Comparison of ENCODE assay signal across 20 cellular contexts in genomic region chrX:88604433-88605221, GRCh38.
"Had no signal": no experiment of that assay in that cellular context is flagged by ENCODE, and none has a peak within 500 bp of the region (broad histone marks: within the 10 kb centered on the region; RNA-seq: fewer than 3 reads in every experiment).

No MANE protein-coding gene starts in this region.

- H3K4me3 Mint-ChIP-seq: activated B cell treated with CpG ODN at 0.5 μM for 24 hours; activated CD4-positive, alpha-beta T cell treated with anti-CD3 and anti-CD28 coated beads, Interleukin-2, amount 10 ng/mL, durations not matched to agents 7 days and 5 days; activated naive CD4-positive, alpha-beta T cell treated with anti-CD3 and anti-CD28 coated beads, Interleukin-2, amount 10 ng/mL, durations not matched to agents 7 days and 5 days; endodermal cell; stimulated activated naive B cell treated with anti-CD40 and anti-IgM and Interleukin-4, amounts not matched to agents 10 μg/mL and 1 μg/mL and 100 μg/mL, for 72 hours; T-helper 1 cell treated with Interleukin-12 subunit alpha and Interleukin-12 subunit beta and Interleukin-4 antibody, amounts not matched to agents 30 μg/mL and 1 μg/mL, for 36 hours had no signal

- H3K27ac ChIP-seq: body of pancreas, prostate gland, spleen, upper lobe of left lung had no signal

- DNase-seq: activated B cell treated with CpG ODN at 0.5 μM for 24 hours; activated CD4-positive, alpha-beta T cell treated with anti-CD3 and anti-CD28 coated beads, Interleukin-2, amount 10 ng/mL, durations not matched to agents 7 days and 5 days; activated naive CD4-positive, alpha-beta T cell treated with anti-CD3 and anti-CD28 coated beads, Interleukin-2, amount 10 ng/mL, durations not matched to agents 7 days and 5 days; activated T-cell treated with anti-CD3 and anti-CD28 coated beads for 4 hours; body of pancreas; cerebellar nuclear complex; dermis blood vessel endothelial cell; endodermal cell; left colon; mesenchymal stem cell; nucleus accumbens; spleen; stimulated activated CD4-positive, alpha-beta T cell treated with anti-CD3 and anti-CD28 coated beads, Interleukin-1b, Interleukin-23, amount 100 ng/mL, for 48 hours; stimulated activated naive B cell treated with anti-CD40 and anti-IgM and Interleukin-4, amounts not matched to agents 10 μg/mL and 1 μg/mL and 100 μg/mL, for 72 hours; substantia nigra; upper lobe of left lung had no signal

- H3K36me3 Mint-ChIP-seq: activated naive CD4-positive, alpha-beta T cell treated with anti-CD3 and anti-CD28 coated beads, Interleukin-2, amount 10 ng/mL, durations not matched to agents 7 days and 5 days; stimulated activated naive B cell treated with anti-CD40 and anti-IgM and Interleukin-4, amounts not matched to agents 10 μg/mL and 1 μg/mL and 100 μg/mL, for 72 hours had no signal

- H3K9me3 Mint-ChIP-seq: activated B cell treated with CpG ODN at 0.5 μM for 24 hours; activated CD4-positive, alpha-beta T cell treated with anti-CD3 and anti-CD28 coated beads, Interleukin-2, amount 10 ng/mL, durations not matched to agents 7 days and 5 days; activated naive CD4-positive, alpha-beta T cell treated with anti-CD3 and anti-CD28 coated beads, Interleukin-2, amount 10 ng/mL, durations not matched to agents 7 days and 5 days; activated T-helper 2 cell treated with anti-CD3 and anti-CD28 coated beads, Interferon-gamma antibody, Interleukin-2, Interleukin-4, amounts not matched to agents 10 μg/mL and 5 μg/mL and 100 μg/mL, durations not matched to agents 14 hours and 24 hours and 36 hours had no signal

- H3K4me1 ChIP-seq: body of pancreas, prostate gland, spleen, upper lobe of left lung had no signal

- H3K9me3 ChIP-seq: body of pancreas, prostate gland, upper lobe of left lung had no signal

- H3K4me1 Mint-ChIP-seq: activated B cell treated with CpG ODN at 0.5 μM for 24 hours; activated CD4-positive, alpha-beta T cell treated with anti-CD3 and anti-CD28 coated beads, Interleukin-2, amount 10 ng/mL, durations not matched to agents 7 days and 5 days; activated naive CD4-positive, alpha-beta T cell treated with anti-CD3 and anti-CD28 coated beads, Interleukin-2, amount 10 ng/mL, durations not matched to agents 7 days and 5 days; stimulated activated naive B cell treated with anti-CD40 and anti-IgM and Interleukin-4, amounts not matched to agents 10 μg/mL and 1 μg/mL and 100 μg/mL, for 72 hours had no signal

- H3K4me3 ChIP-seq: body of pancreas, prostate gland, spleen, upper lobe of left lung had no signal

- H3K27ac Mint-ChIP-seq: activated B cell treated with CpG ODN at 0.5 μM for 24 hours; activated CD4-positive, alpha-beta T cell treated with anti-CD3 and anti-CD28 coated beads, Interleukin-2, amount 10 ng/mL, durations not matched to agents 7 days and 5 days; activated naive CD4-positive, alpha-beta T cell treated with anti-CD3 and anti-CD28 coated beads, Interleukin-2, amount 10 ng/mL, durations not matched to agents 7 days and 5 days; activated T-helper 2 cell treated with anti-CD3 and anti-CD28 coated beads, Interferon-gamma antibody, Interleukin-2, Interleukin-4, amounts not matched to agents 10 μg/mL and 5 μg/mL and 100 μg/mL, durations not matched to agents 14 hours and 24 hours and 36 hours; endodermal cell; stimulated activated naive B cell treated with anti-CD40 and anti-IgM and Interleukin-4, amounts not matched to agents 10 μg/mL and 1 μg/mL and 100 μg/mL, for 72 hours; T-helper 1 cell treated with Interleukin-12 subunit alpha and Interleukin-12 subunit beta and Interleukin-4 antibody, amounts not matched to agents 30 μg/mL and 1 μg/mL, for 36 hours had no signal

- H3K27me3 Mint-ChIP-seq: activated B cell treated with CpG ODN at 0.5 μM for 24 hours; activated CD4-positive, alpha-beta T cell treated with anti-CD3 and anti-CD28 coated beads, Interleukin-2, amount 10 ng/mL, durations not matched to agents 7 days and 5 days; activated naive CD4-positive, alpha-beta T cell treated with anti-CD3 and anti-CD28 coated beads, Interleukin-2, amount 10 ng/mL, durations not matched to agents 7 days and 5 days; stimulated activated naive B cell treated with anti-CD40 and anti-IgM and Interleukin-4, amounts not matched to agents 10 μg/mL and 1 μg/mL and 100 μg/mL, for 72 hours had no signal

- ATAC-seq: body of pancreas; esophagus mucosa; left colon; stimulated activated naive B cell treated with anti-CD40 and anti-IgM and Interleukin-4, amounts not matched to agents 10 μg/mL and 1 μg/mL and 100 μg/mL, for 72 hours had no signal

- H3K36me3 ChIP-seq: prostate gland, spleen, upper lobe of left lung had no signal

- H3K27me3 ChIP-seq: body of pancreas, upper lobe of left lung had no signal
